Comparison of ENCODE assay signal across 1 cellular context in genomic region chr5:14216902-14217301, GRCh38.
TF ChIP-seq lines count a peak whose summit lies in the region.

No MANE protein-coding gene starts in this region.

TF ChIP-seq in GM23338, 12 proteins besides CTCF, POLR2A, EP300 and RAD21:
- TF ChIP-seq ZNF462 (CRISPR knock-in tag; IDR thresholded peaks at IDR 0.05) (0 out of 2 replicates have a peak, but pooled peaks have one; percentile 54), JUNB (IDR thresholded peaks at IDR 0.05; ENCODE audit: unreplicated experiment) (no peak), STAT1 (IDR thresholded peaks at IDR 0.05; ENCODE audit: unreplicated experiment) (no peak), NANOG (IDR thresholded peaks at IDR 0.05; ENCODE audit: borderline replicate concordance) (no peak), CREB1 (CRISPR knock-in tag; IDR thresholded peaks at IDR 0.05; ENCODE audit: low read depth) (no peak)
